1 cellular context compared by ENCODE assay signal in the genomic region with DNA sequence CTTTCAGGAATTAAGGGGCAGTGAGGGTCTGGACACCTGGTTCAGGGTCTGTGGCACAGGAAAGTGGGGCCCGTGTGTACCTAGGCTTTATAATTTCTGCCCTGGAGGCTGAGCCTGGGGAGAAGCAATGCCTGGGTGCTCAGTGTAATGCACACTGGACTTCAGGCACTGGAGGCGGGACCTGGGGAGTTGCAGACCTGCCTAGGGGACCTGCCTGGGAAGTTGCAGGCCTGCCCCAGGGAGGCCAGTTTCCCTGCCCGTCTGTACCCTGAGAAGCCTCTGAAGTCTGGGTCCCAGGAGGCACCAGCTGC.
TF ChIP-seq lines count a peak whose summit lies in the region.

No MANE protein-coding gene starts in this region.

TF ChIP-seq in IMR-90, 13 proteins besides CTCF, POLR2A, EP300 and RAD21:
- TF ChIP-seq RCOR1 (IDR thresholded peaks at IDR 0.05; ENCODE audit: insufficient replicate concordance, low read length) = no peak
- TF ChIP-seq SMC3 (IDR thresholded peaks at IDR 0.05; ENCODE audit: low read depth, low read length) = no peak
- no peak for TF ChIP-seq RFX5 (IDR thresholded peaks at IDR 0.05; ENCODE audit: low read depth, low read length)
- TF ChIP-seq CEBPB (IDR thresholded peaks at IDR 0.05; ENCODE audit: low read depth, low read length) = no peak
- TF ChIP-seq MAZ (IDR thresholded peaks at IDR 0.05; ENCODE audit: borderline replicate concordance, low read depth, low read length) = no peak
- TF ChIP-seq, protein P1, sequence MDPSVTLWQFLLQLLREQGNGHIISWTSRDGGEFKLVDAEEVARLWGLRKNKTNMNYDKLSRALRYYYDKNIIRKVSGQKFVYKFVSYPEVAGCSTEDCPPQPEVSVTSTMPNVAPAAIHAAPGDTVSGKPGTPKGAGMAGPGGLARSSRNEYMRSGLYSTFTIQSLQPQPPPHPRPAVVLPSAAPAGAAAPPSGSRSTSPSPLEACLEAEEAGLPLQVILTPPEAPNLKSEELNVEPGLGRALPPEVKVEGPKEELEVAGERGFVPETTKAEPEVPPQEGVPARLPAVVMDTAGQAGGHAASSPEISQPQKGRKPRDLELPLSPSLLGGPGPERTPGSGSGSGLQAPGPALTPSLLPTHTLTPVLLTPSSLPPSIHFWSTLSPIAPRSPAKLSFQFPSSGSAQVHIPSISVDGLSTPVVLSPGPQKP (IDR thresholded peaks at IDR 0.05; ENCODE audit: borderline replicate concordance, low read depth, low read length) = no peak
- no peak for TF ChIP-seq MXI1 (IDR thresholded peaks at IDR 0.05; ENCODE audit: borderline replicate concordance, low read depth, low read length)
- no peak for TF ChIP-seq NFE2L2 (IDR thresholded peaks at IDR 0.05; ENCODE audit: low read depth, low read length)
- TF ChIP-seq, protein P2, sequence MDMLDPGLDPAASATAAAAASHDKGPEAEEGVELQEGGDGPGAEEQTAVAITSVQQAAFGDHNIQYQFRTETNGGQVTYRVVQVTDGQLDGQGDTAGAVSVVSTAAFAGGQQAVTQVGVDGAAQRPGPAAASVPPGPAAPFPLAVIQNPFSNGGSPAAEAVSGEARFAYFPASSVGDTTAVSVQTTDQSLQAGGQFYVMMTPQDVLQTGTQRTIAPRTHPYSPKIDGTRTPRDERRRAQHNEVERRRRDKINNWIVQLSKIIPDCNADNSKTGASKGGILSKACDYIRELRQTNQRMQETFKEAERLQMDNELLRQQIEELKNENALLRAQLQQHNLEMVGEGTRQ (IDR thresholded peaks at IDR 0.05; ENCODE audit: low read depth, low read length) = no peak
- TF ChIP-seq FOS (IDR thresholded peaks at IDR 0.05; ENCODE audit: low read depth, low read length) = no peak
- TF ChIP-seq BHLHE40 (IDR thresholded peaks at IDR 0.05; ENCODE audit: low read depth, low read length) = no peak
- TF ChIP-seq CHD1 (IDR thresholded peaks at IDR 0.05; ENCODE audit: low read depth, low read length) = no peak
